Comparison of ENCODE assay signal across 20 cellular contexts in the genomic region with DNA sequence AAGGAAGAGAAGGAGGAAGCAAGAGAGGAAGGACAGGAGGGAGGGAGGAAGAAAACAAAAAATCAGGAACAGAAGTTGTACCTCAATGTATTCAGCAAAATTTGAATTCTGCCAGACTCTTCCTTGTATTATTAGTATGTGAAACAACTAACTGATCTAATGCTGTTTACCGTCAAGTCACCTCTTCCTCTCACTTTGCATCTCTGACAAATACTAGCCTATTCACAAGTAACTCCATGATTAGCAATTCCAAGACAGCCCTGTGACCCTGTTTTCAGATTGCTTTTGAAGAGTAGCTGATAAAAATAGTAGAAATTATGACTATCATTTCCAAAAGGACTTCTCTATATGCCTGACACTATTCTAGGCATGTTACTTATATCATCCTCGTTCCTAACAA.
A peak's percentile ranks its signal among the peaks of the same experiment; 100 is the strongest.
DNase-seq lines count a peak whose midpoint lies in the region; ATAC-seq, FAIRE-seq and TF ChIP-seq lines count a peak whose summit lies in the region.
"Had no signal": no experiment of that assay in that cellular context is flagged by ENCODE, and none has a peak within 500 bp of the region (broad histone marks: within the 10 kb centered on the region; RNA-seq: fewer than 3 reads in every experiment).

No MANE protein-coding gene starts in this region.

- no peaks in the 10 kb centered on the region for H3K9me3 Mint-ChIP-seq in endothelial cell (ENCODE audit: unreplicated experiment)
- H3K9me3 Mint-ChIP-seq in effector memory CD8-positive, alpha-beta T cell, result peaks cover 3 to 4% of the 10 kb centered on the region in 2 donors
- H3K9me3 Mint-ChIP-seq: CD14-positive monocyte; CD8-positive, alpha-beta T cell had no signal

- peaks cover 10% of the 10 kb centered on the region for H3K4me1 Mint-ChIP-seq in endothelial cell (ENCODE audit: unreplicated experiment)
- H3K4me1 Mint-ChIP-seq in effector memory CD8-positive, alpha-beta T cell (ENCODE audit: low read depth in 2 of 2), result no peaks in the 10 kb centered on the region

- no peak for FAIRE-seq in frontal cortex (lab: Jason Lieb, UNC)
- FAIRE-seq: G401.6, GM12891, HTR-8/SVneo had no signal

- H3K36me3 ChIP-seq in cardiac muscle cell, result no peaks in the 10 kb centered on the region
- no peaks in the 10 kb centered on the region for H3K36me3 ChIP-seq in neuron (ENCODE audit: insufficient read depth, low read length)

- no peaks in the 10 kb centered on the region for H3K27me3 Mint-ChIP-seq in endothelial cell (ENCODE audit: unreplicated experiment)
- H3K27me3 Mint-ChIP-seq in effector memory CD8-positive, alpha-beta T cell, result no peaks in the 10 kb centered on the region

- H2AFZ ChIP-seq in neuron (ENCODE audit: low read depth, low read length), result peak overlapping the region; percentile 28

- H3K4me3 ChIP-seq in cardiac muscle cell (no peak overlapping the region), neuron (ENCODE audit: low read length) (no peak overlapping the region)

- peak overlapping the region; percentile 2 for H3K27ac ChIP-seq in cardiac muscle cell
- H3K27ac ChIP-seq: 22Rv1 had no signal

- H3K4me1 ChIP-seq in cardiac muscle cell (ENCODE audit: low read depth) (peaks cover 11% of the 10 kb centered on the region), neuron (ENCODE audit: insufficient read depth, low read length) (no peaks in the 10 kb centered on the region)

- H3K9me3 ChIP-seq in cardiac muscle cell (ENCODE audit: low read depth) (no peaks in the 10 kb centered on the region), neuron (ENCODE audit: low read length) (no peaks in the 10 kb centered on the region)

- intact Hi-C loops in left ventricle myocardium superior (cut with micrococcal nuclease), result no loop called here

- no peak for DNase-seq in cardiac muscle cell (ENCODE audit: low read depth in 1 of 2, low spot score in 1 of 2)
- no peak for DNase-seq in left ventricle myocardium superior
- no peak for DNase-seq in endothelial cell (ENCODE audit: low spot score)
- no peak for DNase-seq in effector memory CD8-positive, alpha-beta T cell
- DNase-seq in mesenteric fat pad (ENCODE audit: low spot score), result no peak
- no peak for DNase-seq in frontal cortex (ENCODE audit: low spot score in 2 of 2)
- DNase-seq: CD8-positive, alpha-beta T cell; COR-L47; DMS153; DMS79 treated with DMSO at 0.1 percent for 48 hours; EL; H7; IMR-90; KBM-7 had no signal

- H3K27ac Mint-ChIP-seq in endothelial cell (ENCODE audit: unreplicated experiment), result peak overlapping the region; percentile 77
- H3K27ac Mint-ChIP-seq in effector memory CD8-positive, alpha-beta T cell, result no peak overlapping the region
- H3K27ac Mint-ChIP-seq: CD14-positive monocyte; CD8-positive, alpha-beta T cell had no signal

- H3K36me3 Mint-ChIP-seq in endothelial cell (ENCODE audit: low read depth, unreplicated experiment), result no peaks in the 10 kb centered on the region
- no peaks in the 10 kb centered on the region for H3K36me3 Mint-ChIP-seq in effector memory CD8-positive, alpha-beta T cell (ENCODE audit: insufficient read depth)
- H3K36me3 Mint-ChIP-seq: CD14-positive monocyte; CD8-positive, alpha-beta T cell had no signal

- no peak for ATAC-seq in left ventricle myocardium superior
- ATAC-seq in effector memory CD8-positive, alpha-beta T cell (replicated peaks), result no peak
- ATAC-seq: CD8-positive, alpha-beta T cell had no signal

- H3K4me3 Mint-ChIP-seq in endothelial cell (ENCODE audit: unreplicated experiment), result peak overlapping the region; percentile 19
- no peak overlapping the region for H3K4me3 Mint-ChIP-seq in effector memory CD8-positive, alpha-beta T cell
- H3K4me3 Mint-ChIP-seq: CD14-positive monocyte; CD8-positive, alpha-beta T cell had no signal

- H3K27me3 ChIP-seq in cardiac muscle cell (no peaks in the 10 kb centered on the region), neuron (ENCODE audit: insufficient read depth, low read length) (no peaks in the 10 kb centered on the region)

- TF ChIP-seq CTCF in cardiac muscle cell (IDR thresholded peaks at IDR 0.05; ENCODE audit: low read depth, low read length), result no peak
- TF ChIP-seq CTCF in endothelial cell (IDR thresholded peaks at IDR 0.05; ENCODE audit: unreplicated experiment), result no peak
